Comparison of ENCODE assay signal across 10 cellular contexts in the genomic region with DNA sequence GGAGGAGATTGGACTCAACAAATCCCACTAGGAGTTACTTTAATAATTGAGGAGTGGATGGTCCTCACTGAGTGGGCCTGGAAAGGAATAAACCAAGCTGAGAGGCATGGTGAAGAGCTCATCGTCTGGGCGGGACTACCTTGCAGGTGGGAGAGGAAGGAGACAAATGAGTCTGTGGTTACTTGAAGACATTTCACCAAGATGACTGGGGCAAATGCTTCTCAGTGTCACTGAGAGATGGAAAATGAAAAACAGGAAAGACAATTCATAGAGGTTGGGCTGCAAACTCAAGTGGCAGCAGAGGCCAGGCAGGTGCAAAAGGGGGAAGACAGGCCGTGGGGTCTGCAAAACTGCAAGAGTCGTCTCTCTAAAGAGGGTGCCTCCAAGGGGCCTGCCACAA. TPM values are rescaled to one million over a fixed set of nuclear protein-coding genes. Genes with fewer than 3 reads are reported as not detected.
DNase-seq lines count a peak whose midpoint lies in the region; ATAC-seq and TF ChIP-seq lines count a peak whose summit lies in the region.
"Had no signal": no experiment of that assay in that cellular context is flagged by ENCODE, and none has a peak within 500 bp of the region (broad histone marks: within the 10 kb centered on the region; RNA-seq: fewer than 3 reads in every experiment).

No MANE protein-coding gene starts in this region.

- H2AK5ac ChIP-seq in mesenchymal stem cell (ENCODE audit: low read length, severe bottlenecking), result peak overlapping the region; percentile 19

- intact Hi-C loops in activated CD8-positive, alpha-beta T cell treated with anti-CD3 and anti-CD28 coated beads for 36 hours (cut with micrococcal nuclease), result loop anchor here (5.0 to 10.0 kb wide), 3 partner anchors 60 to 382 kb away; a partner anchor contains a TSS

- no peak overlapping the region for H3K9ac ChIP-seq in mesenchymal stem cell (ENCODE audit: low read length)

- no peak overlapping the region for H3K18ac ChIP-seq in mesenchymal stem cell (ENCODE audit: low read depth in 1 of 2, low read length in 2 of 2)

- H3K27me3 ChIP-seq in mesenchymal stem cell (ENCODE audit: control insufficient read depth in 1 of 2, insufficient read depth in 1 of 2, low read length in 2 of 2), result no peaks in the 10 kb centered on the region

- no peak for ATAC-seq in activated CD8-positive, alpha-beta T cell treated with anti-CD3 and anti-CD28 coated beads for 36 hours
- ATAC-seq in left lobe of liver (no peak), HG03095 (IDR thresholded peaks at IDR 0.05; ENCODE audit: unreplicated experiment) (no peak)
- ATAC-seq: right cardiac atrium had no signal

- peaks cover 0 to 3% of the 10 kb centered on the region in 2 experiments for H3K36me3 ChIP-seq in mesenchymal stem cell (ENCODE audit: control insufficient read depth in 1 of 2, insufficient read depth in 2 of 2, low read depth in 1 of 2, low read length in 2 of 2)

- no peak overlapping the region for H3K4me3 ChIP-seq in mesenchymal stem cell (ENCODE audit: insufficient read depth in 1 of 2, low read depth in 1 of 2, low read length in 2 of 2)

- H3K4ac ChIP-seq in mesenchymal stem cell (ENCODE audit: low read depth in 1 of 2, low read length in 2 of 2), result no peak overlapping the region

- H4K91ac ChIP-seq in mesenchymal stem cell (ENCODE audit: low read length), result peak overlapping the region; percentile 32

- no peak overlapping the region for H3K4me2 ChIP-seq in mesenchymal stem cell (ENCODE audit: low read length, poor library complexity, severe bottlenecking)

- H2BK5ac ChIP-seq in mesenchymal stem cell (ENCODE audit: low read depth, low read length, poor library complexity, severe bottlenecking), result no peak overlapping the region

- peak overlapping the region; percentile 83 for H3K4me3 Mint-ChIP-seq in activated CD8-positive, alpha-beta T cell treated with anti-CD3 and anti-CD28 coated beads for 36 hours

- no peak for TF ChIP-seq CTCF in activated CD8-positive, alpha-beta T cell treated with anti-CD3 and anti-CD28 coated beads for 36 hours (IDR thresholded peaks at IDR 0.05)

- no peaks in the 10 kb centered on the region for H3K27me3 Mint-ChIP-seq in activated CD8-positive, alpha-beta T cell treated with anti-CD3 and anti-CD28 coated beads for 36 hours

- 79% methylated on average over 4 of the region's 4 CpGs for WGBS in mesenchymal stem cell

- peaks cover 3% of the 10 kb centered on the region for H3K79me1 ChIP-seq in mesenchymal stem cell (replicated peaks; ENCODE audit: low read length, poor library complexity, severe bottlenecking)

- H4K8ac ChIP-seq in mesenchymal stem cell (ENCODE audit: low read length), result peak overlapping the region; percentile 24

- peak overlapping the region; percentile 94 for H3K27ac Mint-ChIP-seq in activated CD8-positive, alpha-beta T cell treated with anti-CD3 and anti-CD28 coated beads for 36 hours

- no peak overlapping the region for H2BK120ac ChIP-seq in mesenchymal stem cell (ENCODE audit: low read depth, low read length)

- peaks cover 36% of the 10 kb centered on the region for H3K4me1 Mint-ChIP-seq in activated CD8-positive, alpha-beta T cell treated with anti-CD3 and anti-CD28 coated beads for 36 hours (ENCODE audit: low read depth)

- POLR2A ChIA-PET in activated CD8-positive, alpha-beta T cell treated with anti-CD3 and anti-CD28 coated beads for 36 hours (lab: Charles Lee), result interaction anchor here (0.8 to 3.6 kb wide), 4 partner anchors 11 to 73 kb away, joined by 3 to 28 read pairs (median 3); no protein-coding TSS in a partner anchor

- peak; percentile 13 for DNase-seq in stimulated activated CD4-positive, alpha-beta T cell treated with anti-CD3 and anti-CD28 coated beads, Interleukin-12 subunit alpha, Interleukin-12 subunit beta, amount 100 ng/mL, for 4 hours
- no peak for DNase-seq in stimulated activated CD4-positive, alpha-beta T cell treated with anti-CD3 and anti-CD28 coated beads, Interleukin-4, amount 100 ng/mL, for 1 hour
- DNase-seq in activated CD8-positive, alpha-beta T cell treated with anti-CD3 and anti-CD28 coated beads for 36 hours, result peak; percentile 43
- DNase-seq in mesenchymal stem cell, result no peak
- DNase-seq in NCI-H2227 (lab: John Stamatoyannopoulos, UW; ENCODE audit: unreplicated experiment), result no peak
- DNase-seq in left lobe of liver (ENCODE audit: low spot score), result no peak
- DNase-seq in NAMALWA (ENCODE audit: low spot score), result no peak
- DNase-seq: NK-92 treated with Interleukin-12 subunit alpha and Interleukin-12 subunit beta, amount 100 ng/mL, for 24 hours; right cardiac atrium had no signal

- H3K9me3 Mint-ChIP-seq in activated CD8-positive, alpha-beta T cell treated with anti-CD3 and anti-CD28 coated beads for 36 hours, result peaks cover 6% of the 10 kb centered on the region

- CTCF ChIA-PET in activated CD8-positive, alpha-beta T cell treated with anti-CD3 and anti-CD28 coated beads for 36 hours (lab: Charles Lee), result interaction anchor here (0.7 to 5.6 kb wide), 8 partner anchors 12 to 384 kb away, joined by 3 to 26 read pairs (median 4); a partner anchor contains a TSS

- H3K4me1 ChIP-seq in mesenchymal stem cell (ENCODE audit: control insufficient read depth, insufficient read depth, low read depth, low read length), result peaks cover 11% of the 10 kb centered on the region

- peaks cover 8% of the 10 kb centered on the region for H3K36me3 Mint-ChIP-seq in activated CD8-positive, alpha-beta T cell treated with anti-CD3 and anti-CD28 coated beads for 36 hours (ENCODE audit: low read depth)

- H3K9me3 ChIP-seq in mesenchymal stem cell (ENCODE audit: control insufficient read depth, low read length), result peaks cover 9% of the 10 kb centered on the region

- no peak overlapping the region for H2AFZ ChIP-seq in mesenchymal stem cell (ENCODE audit: low read depth, low read length)

- H3K23ac ChIP-seq in mesenchymal stem cell (ENCODE audit: low read length in 2 of 2), result no peak overlapping the region

- no peak overlapping the region for H2BK12ac ChIP-seq in mesenchymal stem cell (ENCODE audit: low read length in 2 of 2)

- H2BK15ac ChIP-seq in mesenchymal stem cell (ENCODE audit: low read depth, poor library complexity, severe bottlenecking), result no peak overlapping the region

- H3K27ac ChIP-seq in mesenchymal stem cell (ENCODE audit: low read length, poor library complexity, severe bottlenecking), result no peak overlapping the region

- no peak overlapping the region for H3K14ac ChIP-seq in mesenchymal stem cell (ENCODE audit: low read length in 2 of 2)

RNA-seq across cellular contexts. Expression of a gene that starts 1.5 kb away (rescaled TPM):
- 1 to 10 TPM; 6.6 to 8.0 TPM for total RNA-seq in activated CD8-positive, alpha-beta T cell treated with anti-CD3 and anti-CD28 coated beads for 36 hours
- 6.4 TPM for polyA plus RNA-seq in mesenchymal stem cell (2013, experiment 1 of 2)
- polyA plus RNA-seq in mesenchymal stem cell (2013, experiment 2 of 2), result 6.3 TPM
- total RNA-seq in left lobe of liver, result 2.9 TPM

RNA-seq across cellular contexts. Expression of a gene that starts 52.0 kb away (rescaled TPM):
- 10 to 100 TPM; 13.3 to 15.2 TPM for total RNA-seq in activated CD8-positive, alpha-beta T cell treated with anti-CD3 and anti-CD28 coated beads for 36 hours
- 27.2 TPM for polyA plus RNA-seq in mesenchymal stem cell (2013, experiment 1 of 2)
- polyA plus RNA-seq in mesenchymal stem cell (2013, experiment 2 of 2), result 27.4 TPM
- total RNA-seq in left lobe of liver, result 7.5 TPM

Comparison
In these comparisons a context has a peak if more than half of its experiments do, and no peak if none do; other contexts are left out.
1. DNase-seq: peak in stimulated activated CD4-positive, alpha-beta T cell treated with anti-CD3 and anti-CD28 coated beads, Interleukin-12 subunit alpha, Interleukin-12 subunit beta, amount 100 ng/mL, for 4 hours (single experiment) and activated CD8-positive, alpha-beta T cell treated with anti-CD3 and anti-CD28 coated beads for 36 hours (single experiment); none in stimulated activated CD4-positive, alpha-beta T cell treated with anti-CD3 and anti-CD28 coated beads, Interleukin-4, amount 100 ng/mL, for 1 hour (single experiment), mesenchymal stem cell (single experiment), NCI-H2227 (single experiment), left lobe of liver (single experiment) and NAMALWA (single experiment).